1 cellular context compared by ENCODE assay signal in genomic region chr13:19863323-19864017, GRCh38.
TF ChIP-seq lines count a peak whose summit lies in the region.

ZMYM5 (minus strand) TSS chr13:19863649; CDS start chr13:19852180, 11,469 bp downstream.

TF ChIP-seq in HepG2, 621 proteins besides CTCF, POLR2A, EP300 and RAD21 (continued from another document and continues in another):
- TF ChIP-seq HMGXB3 (CRISPR knock-in tag; IDR thresholded peaks at IDR 0.05; ENCODE audit: borderline replicate concordance) (no peak), DRAP1 (CRISPR knock-in tag; IDR thresholded peaks at IDR 0.05) (peak; percentile 82), GZF1 (CRISPR knock-in tag; IDR thresholded peaks at IDR 0.05) (no peak), ETV6 (CRISPR knock-in tag; conservative IDR thresholded peaks at IDR 0.05) (0 out of 2 replicates have a peak, but pooled peaks have one; percentile 27), HOXD1 (CRISPR knock-in tag; IDR thresholded peaks at IDR 0.05) (no peak), ZBTB7B (CRISPR knock-in tag; IDR thresholded peaks at IDR 0.05) (0 out of 2 replicates have a peak, but pooled peaks have one; percentile 16), ISL2 (CRISPR knock-in tag; IDR thresholded peaks at IDR 0.05) (no peak), AKAP8 (CRISPR knock-in tag; IDR thresholded peaks at IDR 0.05) (no peak), ZNF816 (CRISPR knock-in tag; IDR thresholded peaks at IDR 0.05; ENCODE audit: borderline replicate concordance) (no peak; the same call in 1 of the 2 replicates), FOSL1 (CRISPR knock-in tag; IDR thresholded peaks at IDR 0.05; ENCODE audit: borderline replicate concordance) (no peak), ATAD3A (CRISPR knock-in tag; IDR thresholded peaks at IDR 0.05) (no peak), PLSCR1 (CRISPR knock-in tag; IDR thresholded peaks at IDR 0.05; ENCODE audit: borderline replicate concordance) (no peak), PCBP1 (IDR thresholded peaks at IDR 0.05; ENCODE audit: borderline replicate concordance, low read depth, low read length) (peak; percentile 77; the same call in 1 of the 2 replicates), ZNF670 (CRISPR knock-in tag; IDR thresholded peaks at IDR 0.05; ENCODE audit: borderline replicate concordance) (no peak), ZNF687 (CRISPR knock-in tag; IDR thresholded peaks at IDR 0.05) (peak; percentile 88), SIN3A (IDR thresholded peaks at IDR 0.05; ENCODE audit: borderline replicate concordance, low read depth, low read length) (peak; percentile 57; the same call in 1 of the 2 replicates), ZNF607 (CRISPR knock-in tag; IDR thresholded peaks at IDR 0.05; ENCODE audit: borderline replicate concordance) (peak; percentile 82; the same call in 1 of the 2 replicates), SAP130 (CRISPR knock-in tag; IDR thresholded peaks at IDR 0.05; ENCODE audit: low read depth) (peak; percentile 81), FOXK1 (CRISPR knock-in tag; IDR thresholded peaks at IDR 0.05; ENCODE audit: borderline replicate concordance, low read depth) (peak; percentile 67; the same call in 1 of the 2 replicates), FUBP1 (CRISPR knock-in tag; IDR thresholded peaks at IDR 0.05; ENCODE audit: borderline replicate concordance) (no peak), UBTF (CRISPR knock-in tag; IDR thresholded peaks at IDR 0.05) (peak; percentile 73; the same call in 1 of the 2 replicates), EED (CRISPR knock-in tag; IDR thresholded peaks at IDR 0.05) (peak; percentile 11; the same call in 1 of the 2 replicates), ZSCAN5A (CRISPR knock-in tag; IDR thresholded peaks at IDR 0.05; ENCODE audit: borderline replicate concordance) (no peak), MTA3 (CRISPR knock-in tag; IDR thresholded peaks at IDR 0.05) (no peak), ZSCAN25 (CRISPR knock-in tag; IDR thresholded peaks at IDR 0.05) (peak; percentile 21), EZH2 (conservative IDR thresholded peaks at IDR 0.05; ENCODE audit: low read depth, low read length) (no peak), ZNF577 (CRISPR knock-in tag; IDR thresholded peaks at IDR 0.05; ENCODE audit: borderline replicate concordance, low read depth) (no peak), RAD51 (IDR thresholded peaks at IDR 0.05; ENCODE audit: borderline replicate concordance) (no peak), ZNF326 (CRISPR knock-in tag; IDR thresholded peaks at IDR 0.05; ENCODE audit: borderline replicate concordance) (no peak), CSRNP2 (CRISPR knock-in tag; conservative IDR thresholded peaks at IDR 0.05; ENCODE audit: low read depth) (no peak), ZNF33A (CRISPR knock-in tag; IDR thresholded peaks at IDR 0.05; ENCODE audit: borderline replicate concordance) (0 out of 2 replicates have a peak, but pooled peaks have one; percentile 39), MAFK (conservative IDR thresholded peaks at IDR 0.05 in 1 of 2, IDR thresholded peaks at IDR 0.05 in 1 of 2; ENCODE audit: low read length in 2 of 2) (no peak), ZNF572 (CRISPR knock-in tag; IDR thresholded peaks at IDR 0.05) (no peak), ZNF354B (CRISPR knock-in tag; IDR thresholded peaks at IDR 0.05) (no peak), THAP8 (CRISPR knock-in tag; IDR thresholded peaks at IDR 0.05; ENCODE audit: borderline replicate concordance) (0 out of 2 replicates have a peak, but pooled peaks have one; percentile 21), HNRNPLL (IDR thresholded peaks at IDR 0.05; ENCODE audit: low read depth, low read length, poor library complexity, severe bottlenecking) (peak; percentile 89), DMTF1 (CRISPR knock-in tag; IDR thresholded peaks at IDR 0.05) (no peak), U2AF2 (IDR thresholded peaks at IDR 0.05; ENCODE audit: low read depth, low read length) (no peak), ZNF747 (CRISPR knock-in tag; IDR thresholded peaks at IDR 0.05; ENCODE audit: borderline replicate concordance) (peak; percentile 73; the same call in 1 of the 2 replicates), ZC3H4 (CRISPR knock-in tag; IDR thresholded peaks at IDR 0.05; ENCODE audit: borderline replicate concordance) (no peak)
